ENCODE assay signal across 9 cellular contexts in genomic region chr4:140049924-140050681, GRCh38.
DNase-seq lines count a peak whose midpoint lies in the region; ATAC-seq, FAIRE-seq and TF ChIP-seq lines count a peak whose summit lies in the region.
"Had no signal": no experiment of that assay in that cellular context is flagged by ENCODE, and none has a peak within 500 bp of the region (broad histone marks: within the 10 kb centered on the region; RNA-seq: fewer than 3 reads in every experiment).

No MANE protein-coding gene starts in this region.

- H3K36me3 ChIP-seq in Panc1 (ENCODE audit: control insufficient read depth, insufficient read depth, low read length) (no peaks in the 10 kb centered on the region), endothelial cell of umbilical vein (ENCODE audit: control insufficient read depth in 2 of 2, extremely low read depth in 1 of 2, insufficient read depth in 2 of 2, low read length in 2 of 2) (no peaks in the 10 kb centered on the region), trophoblast cell (ENCODE audit: control insufficient read depth in 1 of 2, insufficient read depth in 2 of 2, low read length in 2 of 2) (no peaks in the 10 kb centered on the region)

- peak; percentile 83 for DNase-seq in D341Med (ENCODE audit: low spot score)
- peak; percentile 62 for DNase-seq in HT-29 (ENCODE audit: low spot score)
- DNase-seq in Panc1 (ENCODE audit: low read depth, low spot score) = no peak
- DNase-seq in endothelial cell of umbilical vein (ENCODE audit: low read depth, low spot score) = peak; percentile 82
- DNase-seq in trophoblast cell = no peak

- H4K12ac ChIP-seq in trophoblast cell (ENCODE audit: low read depth, low read length) = no peak overlapping the region

- H3K79me2 ChIP-seq in endothelial cell of umbilical vein (ENCODE audit: control insufficient read depth, insufficient read depth, low read length) (peaks cover 2% of the 10 kb centered on the region), trophoblast cell (ENCODE audit: control insufficient read depth, insufficient read depth, low read length, poor library complexity) (peaks cover 6% of the 10 kb centered on the region)

- peak overlapping the region in 1 of 2 experiments; percentile 59; a peak in 3 of 4 replicates for H3K4me3 ChIP-seq in Panc1 (ENCODE audit: low read depth in 2 of 2, low read length in 2 of 2)
- peak overlapping the region in 2 of 3 experiments; percentile 5 to 24 for H3K4me3 ChIP-seq in endothelial cell of umbilical vein (replicated peaks in 1 of 3; ENCODE audit: insufficient read depth in 1 of 3, low read depth in 1 of 3, low read length in 3 of 3)
- H3K4me3 ChIP-seq in trophoblast cell (ENCODE audit: low read depth, low read length) = no peak overlapping the region
- H3K4me3 ChIP-seq: SK-N-MC had no signal

- CTCF ChIA-PET in Panc1 (lab: Charles Lee) = interaction anchor here (0.6 kb wide), 1 partner anchor 163 kb away, joined by 3 read pairs; no protein-coding TSS in a partner anchor
- CTCF ChIA-PET in endothelial cell of umbilical vein (lab: Charles Lee) = interaction anchor here (0.7 to 2.2 kb wide), 19 partner anchors 9 to 393 kb away, joined by 3 to 17 read pairs (median 5); no protein-coding TSS in a partner anchor

- H3K27ac ChIP-seq in Panc1 (ENCODE audit: low read length) (peak overlapping the region; percentile 82), endothelial cell of umbilical vein (ENCODE audit: insufficient read depth, low read depth, low read length) (peak overlapping the region; percentile 80), trophoblast cell (ENCODE audit: low read depth, low read length) (no peak overlapping the region)
- H3K27ac ChIP-seq: SK-N-MC had no signal

- in situ Hi-C loops in Panc1 (cut with HindIII; ENCODE audit: low pct_unique_long_range_greater_than_20kb, low sequenced_read_pairs) = no loop called here

- H2BK12ac ChIP-seq in trophoblast cell (ENCODE audit: low read length) = peak overlapping the region; percentile 43

- H3K9me3 ChIP-seq in Panc1 (ENCODE audit: control insufficient read depth, insufficient read depth, low read depth, low read length) = no peaks in the 10 kb centered on the region
- no peaks in the 10 kb centered on the region for H3K9me3 ChIP-seq in endothelial cell of umbilical vein (replicated peaks; ENCODE audit: control insufficient read depth, insufficient read depth, low read length)
- H3K9me3 ChIP-seq in trophoblast cell (ENCODE audit: insufficient read depth, low read depth, low read length) = no peaks in the 10 kb centered on the region

- FAIRE-seq in endothelial cell of umbilical vein (lab: Jason Lieb, UNC) = no peak

- H3K14ac ChIP-seq in trophoblast cell (ENCODE audit: low read length) = no peak overlapping the region

- H3K79me1 ChIP-seq in trophoblast cell (ENCODE audit: low read length) = peaks cover 17% of the 10 kb centered on the region

- H3K4me2 ChIP-seq in endothelial cell of umbilical vein (ENCODE audit: insufficient read depth, low read length) (peak overlapping the region; percentile 88), trophoblast cell (ENCODE audit: low read length) (no peak overlapping the region)

- dilution Hi-C loops in endothelial cell of umbilical vein (cut with MboI; ENCODE audit: extremely low pct_ligation_motif_present, low sequenced_read_pairs) = no loop called here

- POLR2A ChIA-PET in Panc1 (lab: Charles Lee) (interaction anchor here (0.6 kb wide), 1 partner anchor 43 kb away, joined by 4 read pairs; no protein-coding TSS in a partner anchor), endothelial cell of umbilical vein (lab: Charles Lee) (no interaction called here)

- peak; percentile 16 for TF ChIP-seq POLR2A in endothelial cell of umbilical vein (IDR thresholded peaks at IDR 0.05; ENCODE audit: low read depth, low read length)

- H3K9me1 ChIP-seq in endothelial cell of umbilical vein (replicated peaks; ENCODE audit: control insufficient read depth, extremely low read depth, insufficient read depth, low read length) = no peaks in the 10 kb centered on the region

- TF ChIP-seq CTCF in Panc1 (IDR thresholded peaks at IDR 0.05) = peak; percentile 80
- peak; percentile 32 to 38 for TF ChIP-seq CTCF in endothelial cell of umbilical vein (IDR thresholded peaks at IDR 0.05; ENCODE audit: extremely low read depth in 1 of 2, insufficient read depth in 1 of 2, low read depth in 1 of 2, low read length in 2 of 2)

- intact Hi-C loops in Panc1 (cut with micrococcal nuclease; ENCODE audit: unreplicated experiment) = loop anchor here (2.0 kb wide), 1 partner anchor 37 kb away; no protein-coding TSS in a partner anchor
- intact Hi-C loops in endothelial cell of umbilical vein (cut with micrococcal nuclease) = loop anchor here (1.0 to 5.0 kb wide), 9 partner anchors 13 to 393 kb away; no protein-coding TSS in a partner anchor

- peak overlapping the region; percentile 82 for H2AK5ac ChIP-seq in trophoblast cell (ENCODE audit: low read length)

- no TSS peak for BruUV-seq in Panc1 (replicated peaks; lab: Mats Ljungman, UMichigan)
- BruUV-seq in endothelial cell of umbilical vein (replicated peaks; lab: Mats Ljungman, UMichigan) = no TSS peak

- H3K4ac ChIP-seq in trophoblast cell (ENCODE audit: low read depth, low read length) = peak overlapping the region; percentile 21

- WGBS in trophoblast cell (ENCODE audit: extremely low coverage, insufficient coverage, insufficient read length) = no CpG with 5 or more reads among the region's 7 CpGs

- H3K4me1 ChIP-seq in Panc1 (ENCODE audit: control insufficient read depth, insufficient read depth, low read length) = peaks cover 47% of the 10 kb centered on the region
- peaks cover 49% of the 10 kb centered on the region for H3K4me1 ChIP-seq in endothelial cell of umbilical vein (ENCODE audit: control insufficient read depth, extremely low read depth, insufficient read depth, low read length)
- peaks cover 15 to 29% of the 10 kb centered on the region in 2 experiments for H3K4me1 ChIP-seq in trophoblast cell (ENCODE audit: control insufficient read depth in 1 of 2, insufficient read depth in 2 of 2, low read length in 2 of 2)

- H3K27me3 ChIP-seq in Panc1 (ENCODE audit: control insufficient read depth, insufficient read depth, low read length) (no peaks in the 10 kb centered on the region), endothelial cell of umbilical vein (ENCODE audit: control insufficient read depth in 2 of 2, insufficient read depth in 2 of 2, low read length in 2 of 2) (no peaks in the 10 kb centered on the region), trophoblast cell (ENCODE audit: insufficient read depth, low read length) (no peaks in the 10 kb centered on the region)

- H3K23ac ChIP-seq in trophoblast cell (ENCODE audit: low read length) = no peak overlapping the region

- H3K9ac ChIP-seq in endothelial cell of umbilical vein (replicated peaks; ENCODE audit: extremely low read depth, insufficient read depth, low read length) (peak overlapping the region; percentile 80), trophoblast cell (ENCODE audit: low read length) (no peak overlapping the region)

- no peak overlapping the region for H4K8ac ChIP-seq in trophoblast cell (ENCODE audit: low read depth, low read length)

- H2BK120ac ChIP-seq in trophoblast cell (ENCODE audit: insufficient read depth, low read length, poor library complexity) = peak overlapping the region; percentile 72

- peak overlapping the region; percentile 46 for H3K18ac ChIP-seq in trophoblast cell (ENCODE audit: low read length)

- H2BK5ac ChIP-seq in trophoblast cell (ENCODE audit: low read depth, low read length, poor library complexity) = peak overlapping the region; percentile 39

- no peaks in the 10 kb centered on the region for H4K20me1 ChIP-seq in endothelial cell of umbilical vein (replicated peaks; ENCODE audit: control insufficient read depth, extremely low read depth, insufficient read depth, low read length)

- H2AFZ ChIP-seq in endothelial cell of umbilical vein (ENCODE audit: low read depth, low read length) (no peak overlapping the region), trophoblast cell (ENCODE audit: insufficient read depth, low read length, poor library complexity) (no peak overlapping the region)

- ATAC-seq in Panc1 (peak; percentile 81), GM19452 (IDR thresholded peaks at IDR 0.05; ENCODE audit: unreplicated experiment) (no peak), GM18870 (IDR thresholded peaks at IDR 0.05; ENCODE audit: unreplicated experiment) (no peak), GM21381 (IDR thresholded peaks at IDR 0.05; ENCODE audit: unreplicated experiment) (no peak)

- peak overlapping the region; percentile 51 for H4K91ac ChIP-seq in trophoblast cell (ENCODE audit: low read depth, low read length)

TF ChIP-seq in endothelial cell of umbilical vein, 7 proteins besides CTCF, POLR2A, EP300 and RAD21:
- no peak for TF ChIP-seq FOS (IDR thresholded peaks at IDR 0.05; ENCODE audit: borderline replicate concordance, insufficient read depth, low read length)

Comparison
In these comparisons a context has a peak if more than half of its experiments do, and no peak if none do; other contexts are left out.
1. DNase-seq: peak in D341Med (single experiment), HT-29 (single experiment) and endothelial cell of umbilical vein (single experiment); none in Panc1 (single experiment) and trophoblast cell (0 of 2).